19 cellular contexts compared by ENCODE assay signal in genomic region chr3:125117631-125118191, GRCh38.
"Had no signal": no experiment of that assay in that cellular context is flagged by ENCODE, and none has a peak within 500 bp of the region (broad histone marks: within the 10 kb centered on the region; RNA-seq: fewer than 3 reads in every experiment).

No MANE protein-coding gene starts in this region.

- H3K27me3 Mint-ChIP-seq: naive thymus-derived CD8-positive, alpha-beta T cell had no signal

- H3K4me3 ChIP-seq: coronary artery, heart right ventricle, pancreas, right lobe of liver, suprapubic skin had no signal

- H3K27ac ChIP-seq: brain microvascular endothelial cell, neutrophil, right lobe of liver, suprapubic skin had no signal

- H3K36me3 ChIP-seq: brain microvascular endothelial cell, heart right ventricle, neutrophil, pancreas, right lobe of liver, suprapubic skin had no signal

- H3K4me3 Mint-ChIP-seq: activated T-helper 17 cell treated with anti-CD3 and anti-CD28 coated beads, Interleukin-2, amount 50 U/mL, for 72 hours; stimulated activated naive CD8-positive, alpha-beta T cell treated with anti-CD3 and anti-CD28 coated beads, Interleukin-15, amount 100 ng/mL, for 72 hours; type B pancreatic cell had no signal

- H3K27me3 ChIP-seq: brain microvascular endothelial cell, heart right ventricle, pancreas, right lobe of liver, suprapubic skin had no signal

- H3K9me3 ChIP-seq: heart right ventricle, neutrophil, pancreas, right lobe of liver, suprapubic skin had no signal

- H3K4me1 ChIP-seq: right lobe of liver had no signal

- H3K36me3 Mint-ChIP-seq: type B pancreatic cell had no signal

- DNase-seq: activated CD4-positive, alpha-beta T cell treated with anti-CD3 and anti-CD28 coated beads, Interleukin-2, amount 50 U/mL, for 4 hours; activated naive CD4-positive, alpha-beta T cell; activated T-cell treated with anti-CD3 and anti-CD28 coated beads for 4 hours; brain microvascular endothelial cell; heart right ventricle; kidney glomerular epithelial cell; naive thymus-derived CD8-positive, alpha-beta T cell; pancreas; right lobe of liver; small intestine; stimulated activated CD4-positive, alpha-beta T cell treated with anti-CD3 and anti-CD28 coated beads, Interleukin-4, amount 100 ng/mL, for 1 hour; stimulated activated naive CD8-positive, alpha-beta T cell treated with anti-CD3 and anti-CD28 coated beads, Interleukin-15, amount 100 ng/mL, for 72 hours; T-helper 2 cell had no signal

- H3K9me3 Mint-ChIP-seq: activated T-helper 17 cell treated with anti-CD3 and anti-CD28 coated beads, Interleukin-2, amount 50 U/mL, for 72 hours; naive thymus-derived CD8-positive, alpha-beta T cell; stimulated activated naive CD8-positive, alpha-beta T cell treated with anti-CD3 and anti-CD28 coated beads, Interleukin-15, amount 100 ng/mL, for 72 hours; type B pancreatic cell had no signal

- ATAC-seq: activated T-helper 17 cell treated with anti-CD3 and anti-CD28 coated beads, Interleukin-2, amount 50 U/mL, for 72 hours; esophagus mucosa; heart right ventricle; naive thymus-derived CD8-positive, alpha-beta T cell; pancreas; right lobe of liver; stimulated activated naive CD8-positive, alpha-beta T cell treated with anti-CD3 and anti-CD28 coated beads, Interleukin-15, amount 100 ng/mL, for 72 hours had no signal

- H3K27ac Mint-ChIP-seq: activated T-helper 17 cell treated with anti-CD3 and anti-CD28 coated beads, Interleukin-2, amount 50 U/mL, for 72 hours; stimulated activated naive CD8-positive, alpha-beta T cell treated with anti-CD3 and anti-CD28 coated beads, Interleukin-15, amount 100 ng/mL, for 72 hours had no signal
